In the genomic region with DNA sequence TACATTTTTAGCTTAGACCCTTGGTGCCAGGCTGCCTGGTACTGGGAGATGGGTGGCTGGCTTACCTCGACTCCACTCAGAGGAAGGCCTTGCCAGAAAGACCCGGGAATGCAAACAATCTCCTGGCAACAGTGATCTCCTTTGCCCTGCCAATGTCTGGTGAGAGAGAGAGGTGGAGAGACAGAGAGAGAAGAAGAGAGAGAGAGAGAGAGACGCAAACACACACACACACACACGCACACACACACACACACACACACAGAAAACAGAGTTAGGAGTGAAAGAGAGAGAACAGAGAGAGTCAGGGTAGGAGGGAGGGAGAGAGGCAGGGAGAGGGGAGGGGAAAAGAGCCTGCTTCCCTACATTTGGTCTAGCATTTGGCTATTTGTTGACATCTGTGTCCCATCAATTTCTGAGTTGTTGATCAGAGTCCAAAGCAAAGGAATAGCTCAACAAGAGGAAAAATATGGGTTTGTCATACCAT, we compare ENCODE assay signal across 14 cellular contexts.
DNase-seq lines count a peak whose midpoint lies in the region; ATAC-seq, FAIRE-seq and TF ChIP-seq lines count a peak whose summit lies in the region.
"Had no signal": no experiment of that assay in that cellular context is flagged by ENCODE, and none has a peak within 500 bp of the region (broad histone marks: within the 10 kb centered on the region; RNA-seq: fewer than 3 reads in every experiment).

No MANE protein-coding gene starts in this region.

- H3K9me3 ChIP-seq in mesenchymal stem cell (ENCODE audit: control insufficient read depth, low read length), result no peaks in the 10 kb centered on the region
- H3K9me3 ChIP-seq: ovary had no signal

- H2AFZ ChIP-seq in mesenchymal stem cell (ENCODE audit: low read depth, low read length), result no peak overlapping the region

- DNase-seq in AG20443 (ENCODE audit: low spot score), result peak; percentile 27
- peak; percentile 22 for DNase-seq in NCI-H1092 treated with DMSO at 0.1 percent for 48 hours (lab: John Stamatoyannopoulos, UW)
- DNase-seq in choroid plexus epithelial cell (ENCODE audit: low read depth), result peak; percentile 33
- DNase-seq in mesenchymal stem cell, result peak; percentile 31
- DNase-seq in D721Med (ENCODE audit: insufficient read length, low spot score), result no peak
- no peak for DNase-seq in mesothelial cell of epicardium (ENCODE audit: low spot score in 2 of 2, unreplicated experiment in 2 of 2)
- no peak for DNase-seq in stimulated activated CD8-positive, alpha-beta memory T cell treated with anti-CD3 and anti-CD28 coated beads, Interleukin-4, amount 100 ng/mL, for 48 hours
- DNase-seq: activated CD4-positive, alpha-beta memory T cell treated with anti-CD3 and anti-CD28 coated beads, Interleukin-2, amount 10 ng/mL, durations not matched to agents 7 days and 5 days; activated effector memory CD4-positive, alpha-beta T cell treated with Interleukin-2 at 50 U/mL for 16 hours; central memory CD4-positive, alpha-beta T cell; erythroblast; ovary; T1000 had no signal

- 46% methylated on average over 1 of the region's 4 CpGs for WGBS in mesenchymal stem cell

- no peak overlapping the region for H2BK120ac ChIP-seq in mesenchymal stem cell (ENCODE audit: low read depth, low read length)

- no peak overlapping the region for H3K4me2 ChIP-seq in mesenchymal stem cell (ENCODE audit: low read length, poor library complexity, severe bottlenecking)

- peak overlapping the region in 1 of 2 experiments; percentile 78 for H3K4ac ChIP-seq in mesenchymal stem cell (ENCODE audit: low read depth in 1 of 2, low read length in 2 of 2)

- H3K4me1 Mint-ChIP-seq in mesothelial cell of epicardium, result peaks cover 11% of the 10 kb centered on the region
- H3K4me1 Mint-ChIP-seq: activated CD4-positive, alpha-beta memory T cell treated with anti-CD3 and anti-CD28 coated beads, Interleukin-2, amount 10 ng/mL, durations not matched to agents 7 days and 5 days had no signal

- peak overlapping the region; percentile 5 to 72 for H3K18ac ChIP-seq in mesenchymal stem cell (ENCODE audit: low read depth in 1 of 2, low read length in 2 of 2)

- no peaks in the 10 kb centered on the region for H3K36me3 ChIP-seq in mesenchymal stem cell (ENCODE audit: control insufficient read depth in 1 of 2, insufficient read depth in 2 of 2, low read depth in 1 of 2, low read length in 2 of 2)
- H3K36me3 ChIP-seq: ovary had no signal

- H3K79me1 ChIP-seq in mesenchymal stem cell (replicated peaks; ENCODE audit: low read length, poor library complexity, severe bottlenecking), result no peaks in the 10 kb centered on the region

- TF ChIP-seq CTCF in choroid plexus epithelial cell (conservative IDR thresholded peaks at IDR 0.05; ENCODE audit: low read depth, low read length) (no peak), D721Med (IDR thresholded peaks at IDR 0.05; ENCODE audit: insufficient read depth, missing control alignments) (no peak), mesothelial cell of epicardium (IDR thresholded peaks at IDR 0.05; ENCODE audit: unreplicated experiment) (no peak)

- H3K27me3 ChIP-seq in mesenchymal stem cell (ENCODE audit: control insufficient read depth in 1 of 2, insufficient read depth in 1 of 2, low read length in 2 of 2), result no peaks in the 10 kb centered on the region
- H3K27me3 ChIP-seq: ovary had no signal

- no peak overlapping the region for H3K4me3 Mint-ChIP-seq in mesothelial cell of epicardium
- H3K4me3 Mint-ChIP-seq: activated CD4-positive, alpha-beta memory T cell treated with anti-CD3 and anti-CD28 coated beads, Interleukin-2, amount 10 ng/mL, durations not matched to agents 7 days and 5 days had no signal

- H3K9ac ChIP-seq in mesenchymal stem cell (ENCODE audit: low read length), result no peak overlapping the region

- H3K27ac Mint-ChIP-seq in mesothelial cell of epicardium, result no peak overlapping the region
- H3K27ac Mint-ChIP-seq: activated CD4-positive, alpha-beta memory T cell treated with anti-CD3 and anti-CD28 coated beads, Interleukin-2, amount 10 ng/mL, durations not matched to agents 7 days and 5 days had no signal

- H3K9me3 Mint-ChIP-seq in mesothelial cell of epicardium, result peaks cover 25% of the 10 kb centered on the region
- H3K9me3 Mint-ChIP-seq: activated CD4-positive, alpha-beta memory T cell treated with anti-CD3 and anti-CD28 coated beads, Interleukin-2, amount 10 ng/mL, durations not matched to agents 7 days and 5 days had no signal

- no peak overlapping the region for H3K14ac ChIP-seq in mesenchymal stem cell (ENCODE audit: low read length in 2 of 2)

- H2AK5ac ChIP-seq in mesenchymal stem cell (ENCODE audit: low read length, severe bottlenecking), result no peak overlapping the region

- H3K4me3 ChIP-seq in choroid plexus epithelial cell (ENCODE audit: low read depth, low read length) (no peak overlapping the region), mesenchymal stem cell (ENCODE audit: insufficient read depth in 1 of 2, low read depth in 1 of 2, low read length in 2 of 2) (no peak overlapping the region)
- H3K4me3 ChIP-seq: ovary had no signal

- H2BK15ac ChIP-seq in mesenchymal stem cell (ENCODE audit: low read depth, poor library complexity, severe bottlenecking), result no peak overlapping the region

- no peak for ATAC-seq in HG03378 (IDR thresholded peaks at IDR 0.05; ENCODE audit: unreplicated experiment)

- H3K27me3 Mint-ChIP-seq in mesothelial cell of epicardium (ENCODE audit: low read depth), result peaks cover 3% of the 10 kb centered on the region

- H3K36me3 Mint-ChIP-seq in mesothelial cell of epicardium, result no peaks in the 10 kb centered on the region

- no peak overlapping the region for H2BK5ac ChIP-seq in mesenchymal stem cell (ENCODE audit: low read depth, low read length, poor library complexity, severe bottlenecking)

- peak overlapping the region; percentile 81 for H4K8ac ChIP-seq in mesenchymal stem cell (ENCODE audit: low read length)

- no peak overlapping the region for H4K91ac ChIP-seq in mesenchymal stem cell (ENCODE audit: low read length)

- peak overlapping the region; percentile 18 to 67 for H2BK12ac ChIP-seq in mesenchymal stem cell (ENCODE audit: low read length in 2 of 2)

- H3K4me1 ChIP-seq in mesenchymal stem cell (ENCODE audit: control insufficient read depth, insufficient read depth, low read depth, low read length), result no peaks in the 10 kb centered on the region

- H3K27ac ChIP-seq in mesenchymal stem cell (ENCODE audit: low read length, poor library complexity, severe bottlenecking), result no peak overlapping the region
- H3K27ac ChIP-seq: ovary had no signal

- FAIRE-seq in D721Med (lab: Jason Lieb, UNC), result no peak

- no peak overlapping the region for H3K23ac ChIP-seq in mesenchymal stem cell (ENCODE audit: low read length in 2 of 2)

Comparison
In these comparisons a context has a peak if more than half of its experiments do, and no peak if none do; other contexts are left out.
1. DNase-seq: peak in AG20443 (single experiment), NCI-H1092 treated with DMSO at 0.1 percent for 48 hours (single experiment), choroid plexus epithelial cell (single experiment) and mesenchymal stem cell (single experiment); none in D721Med (single experiment), mesothelial cell of epicardium (0 of 2) and stimulated activated CD8-positive, alpha-beta memory T cell treated with anti-CD3 and anti-CD28 coated beads, Interleukin-4, amount 100 ng/mL, for 48 hours (single experiment).